Comparison of ENCODE assay signal across 8 cellular contexts in the genomic region with DNA sequence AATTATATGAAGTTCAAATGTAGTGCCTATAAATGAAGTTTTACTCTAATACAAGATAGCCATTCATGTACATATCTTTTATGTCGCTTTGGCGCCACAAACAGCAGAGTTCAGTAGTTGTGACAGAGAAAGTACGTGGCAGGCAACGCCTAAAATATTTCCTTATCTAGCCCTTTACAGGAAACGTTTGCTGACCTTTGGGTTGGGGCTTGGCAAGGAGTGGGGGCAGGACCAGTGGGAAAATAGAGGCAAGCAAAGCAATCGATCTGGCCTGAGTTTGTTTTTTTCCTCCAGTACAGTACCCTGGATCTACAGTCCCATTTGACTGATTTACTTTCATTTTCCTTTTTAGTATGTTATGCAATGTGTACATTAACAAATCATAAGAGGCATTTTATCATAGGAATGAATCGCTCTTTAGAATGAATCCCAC. TPM values are rescaled to one million over a fixed set of nuclear protein-coding genes. Genes with fewer than 3 reads are reported as not detected.
DNase-seq lines count a peak whose midpoint lies in the region; ATAC-seq and TF ChIP-seq lines count a peak whose summit lies in the region.

No MANE protein-coding gene starts in this region.

- TF ChIP-seq CTCF in HCT116 (IDR thresholded peaks at IDR 0.05 in 2 of 3, conservative IDR thresholded peaks at IDR 0.05 in 1 of 3; ENCODE audit: borderline replicate concordance in 1 of 3, insufficient read depth in 1 of 3, low read depth in 2 of 3, low read length in 2 of 3), result no peak
- no peak; the same call in 1 of the 2 replicates for TF ChIP-seq CTCF in Loucy (conservative IDR thresholded peaks at IDR 0.05; ENCODE audit: low read length)
- no peak for TF ChIP-seq CTCF in right lobe of liver (IDR thresholded peaks at IDR 0.05)

- POLR2A ChIA-PET in HCT116 (lab: Charles Lee), result no interaction called here

- H3K4me2 ChIP-seq in HCT116 (ENCODE audit: low read length) (peak overlapping the region; percentile 87), Loucy (ENCODE audit: low read depth, low read length, poor library complexity, severe bottlenecking) (peak overlapping the region; percentile 90)

- peaks cover 10 to 21% of the 10 kb centered on the region in 2 experiments for H3K4me1 ChIP-seq in HCT116 (ENCODE audit: control insufficient read depth in 1 of 2, insufficient read depth in 2 of 2, low read length in 2 of 2)
- peaks cover 19% of the 10 kb centered on the region for H3K4me1 ChIP-seq in Loucy (ENCODE audit: insufficient read depth, low read length, poor library complexity, severe bottlenecking)
- H3K4me1 ChIP-seq in right lobe of liver, result peaks cover 0 to 26% (median 14%) of the 10 kb centered on the region in 4 donors

- H3K27ac Mint-ChIP-seq in activated naive CD8-positive, alpha-beta T cell treated with anti-CD3 and anti-CD28 coated beads for 36 hours, result peak overlapping the region; percentile 59

- peak overlapping the region; percentile 5 for H2AFZ ChIP-seq in HCT116 (ENCODE audit: low read depth, low read length, poor library complexity, severe bottlenecking)
- peak overlapping the region; percentile 98 for H2AFZ ChIP-seq in Loucy (ENCODE audit: low read length)

- no peak; the same call in 1 of the 2 replicates for TF ChIP-seq RAD21 in HCT116 (IDR thresholded peaks at IDR 0.05; ENCODE audit: low read depth)

- peaks cover 16% of the 10 kb centered on the region for H3K4me1 Mint-ChIP-seq in activated naive CD8-positive, alpha-beta T cell treated with anti-CD3 and anti-CD28 coated beads for 36 hours

- no peaks in the 10 kb centered on the region for H3K36me3 Mint-ChIP-seq in activated naive CD8-positive, alpha-beta T cell treated with anti-CD3 and anti-CD28 coated beads for 36 hours

- H3K4me3 Mint-ChIP-seq in activated naive CD8-positive, alpha-beta T cell treated with anti-CD3 and anti-CD28 coated beads for 36 hours, result peak overlapping the region; percentile 72

- H3K79me2 ChIP-seq in HCT116 (ENCODE audit: insufficient read depth, low read length) (no peaks in the 10 kb centered on the region), Loucy (ENCODE audit: insufficient read depth, low read length) (no peaks in the 10 kb centered on the region)

- TF ChIP-seq POLR2A in HCT116 (IDR thresholded peaks at IDR 0.05; ENCODE audit: borderline replicate concordance, extremely low read depth, insufficient read depth, insufficient read length), result no peak
- TF ChIP-seq POLR2A in right lobe of liver (IDR thresholded peaks at IDR 0.05), result no peak

- H3K9me3 ChIP-seq in HCT116 (ENCODE audit: control insufficient read depth in 1 of 2, insufficient read depth in 1 of 2, low read depth in 1 of 2, low read length in 2 of 2), result no peaks in the 10 kb centered on the region
- H3K9me3 ChIP-seq in Loucy (ENCODE audit: insufficient read depth, low read depth, low read length), result no peaks in the 10 kb centered on the region
- no peaks in the 10 kb centered on the region for H3K9me3 ChIP-seq in right lobe of liver

- intact Hi-C loops in HCT116 (cut with micrococcal nuclease) (loop anchor here (5.0 kb wide), 1 partner anchor 169 kb away; no protein-coding TSS in a partner anchor), right lobe of liver (cut with DNase I) (no loop called here)

- H3K9me2 ChIP-seq in HCT116 (ENCODE audit: insufficient read depth), result no peaks in the 10 kb centered on the region
- no peaks in the 10 kb centered on the region for H3K9me2 ChIP-seq in Loucy (replicated peaks; ENCODE audit: low read depth, low read length)

- peak overlapping the region; percentile 50 for H3K9ac ChIP-seq in HCT116 (ENCODE audit: low read length)
- H3K9ac ChIP-seq in Loucy (ENCODE audit: low read depth, low read length, poor library complexity, severe bottlenecking), result peak overlapping the region; percentile 80

- RAD21 ChIA-PET in HCT116 (lab: Charles Lee; ENCODE audit: low non-redundant PET in 1 of 2, low total read pairs in 2 of 2, uncharacterized antibody in 2 of 2, unreplicated experiment in 2 of 2), result no interaction called here

- no peaks in the 10 kb centered on the region for H3K9me3 Mint-ChIP-seq in activated naive CD8-positive, alpha-beta T cell treated with anti-CD3 and anti-CD28 coated beads for 36 hours

- no peaks in the 10 kb centered on the region for H4K20me1 ChIP-seq in HCT116 (ENCODE audit: insufficient read depth)
- no peaks in the 10 kb centered on the region for H4K20me1 ChIP-seq in Loucy (ENCODE audit: insufficient read depth, low read length, poor library complexity, severe bottlenecking)

- H3K36me3 ChIP-seq in HCT116 (ENCODE audit: control insufficient read depth in 1 of 2, insufficient read depth in 2 of 2, low read length in 2 of 2), result no peaks in the 10 kb centered on the region
- no peaks in the 10 kb centered on the region for H3K36me3 ChIP-seq in Loucy (ENCODE audit: insufficient read depth, low read length)
- H3K36me3 ChIP-seq in right lobe of liver, result no peaks in the 10 kb centered on the region

- no peaks in the 10 kb centered on the region for H3K27me3 ChIP-seq in HCT116 (ENCODE audit: insufficient read depth, low read length)
- no peaks in the 10 kb centered on the region for H3K27me3 ChIP-seq in Loucy (ENCODE audit: insufficient read depth, low read length, poor library complexity, severe bottlenecking)
- H3K27me3 ChIP-seq in right lobe of liver, result no peaks in the 10 kb centered on the region

- peak overlapping the region; percentile 39 to 61 for H3K4me3 ChIP-seq in HCT116 (replicated peaks in 1 of 2; ENCODE audit: low read depth in 1 of 2, low read length in 2 of 2)
- H3K4me3 ChIP-seq in Loucy (ENCODE audit: low read length, poor library complexity, severe bottlenecking), result peak overlapping the region; percentile 88
- peak overlapping the region; percentile 18 to 49 (median 37) for H3K4me3 ChIP-seq in right lobe of liver

- peak; percentile 90 for ATAC-seq in GM18511 (IDR thresholded peaks at IDR 0.05; ENCODE audit: unreplicated experiment)
- ATAC-seq in HCT116, result peak; percentile 73
- peak; percentile 84 to 91 (median 90) for ATAC-seq in right lobe of liver

- peaks cover 4% of the 10 kb centered on the region for H3K27me3 Mint-ChIP-seq in activated naive CD8-positive, alpha-beta T cell treated with anti-CD3 and anti-CD28 coated beads for 36 hours

- BruUV-seq in HCT116 (replicated peaks; lab: Mats Ljungman, UMichigan), result no TSS peak

- CTCF ChIA-PET in HCT116 (lab: Charles Lee), result interaction anchor here (2.2 kb wide), 1 partner anchor 267 kb away, joined by 6 read pairs; no protein-coding TSS in a partner anchor

- H3K27ac ChIP-seq in HCT116 (ENCODE audit: low read depth, low read length), result no peak overlapping the region; the same call in 1 of the 2 replicates
- H3K27ac ChIP-seq in right lobe of liver, result peak overlapping the region; percentile 39 to 55 (median 54)

- H3F3A ChIP-seq in Loucy (ENCODE audit: low read depth), result no peaks in the 10 kb centered on the region

- under 1% methylated on average over 7 of the region's 7 CpGs for WGBS in right lobe of liver (ENCODE audit: insufficient coverage, low coverage, low lambda C conversion rate, missing lambda C conversion rate)

- DNase-seq in HCT116 (ENCODE audit: low read depth, low spot score) (peak; percentile 26), right lobe of liver (peak; percentile 75 to 82 (median 80)), COLO668 (lab: John Stamatoyannopoulos, UW; ENCODE audit: unreplicated experiment) (no peak), NCI-H2107 (lab: John Stamatoyannopoulos, UW) (no peak), pons (ENCODE audit: low spot score) (no peak)
- DNase-seq in activated naive CD8-positive, alpha-beta T cell treated with anti-CD3 and anti-CD28 coated beads for 36 hours, result peak; percentile 2

TF ChIP-seq in HCT116, 20 proteins besides CTCF, POLR2A, EP300 and RAD21 (continues in another document):
- TF ChIP-seq YY1 (IDR thresholded peaks at IDR 0.05; ENCODE audit: extremely low read depth, insufficient replicate concordance, low read depth, low read length) (no peak), ZNF274 (IDR thresholded peaks at IDR 0.05; ENCODE audit: low read depth, low read length) (no peak), CEBPB (IDR thresholded peaks at IDR 0.05; ENCODE audit: low read depth) (0 out of 2 replicates have a peak, but pooled peaks have one; percentile 28), POLR2AphosphoS5 (IDR thresholded peaks at IDR 0.05; ENCODE audit: low read depth, low read length) (no peak), SIN3A (IDR thresholded peaks at IDR 0.05; ENCODE audit: low read depth) (0 out of 2 replicates have a peak, but pooled peaks have one; percentile 11), TCF7L2 (IDR thresholded peaks at IDR 0.05; ENCODE audit: borderline replicate concordance, extremely low read depth, insufficient read depth, insufficient read length) (no peak), EGR1 (IDR thresholded peaks at IDR 0.05; ENCODE audit: low read depth) (no peak), SP1 (IDR thresholded peaks at IDR 0.05; ENCODE audit: low read depth) (peak; percentile 49; the same call in 1 of the 2 replicates), EZH2 (IDR thresholded peaks at IDR 0.05) (no peak)
- TF ChIP-seq, protein P1, sequence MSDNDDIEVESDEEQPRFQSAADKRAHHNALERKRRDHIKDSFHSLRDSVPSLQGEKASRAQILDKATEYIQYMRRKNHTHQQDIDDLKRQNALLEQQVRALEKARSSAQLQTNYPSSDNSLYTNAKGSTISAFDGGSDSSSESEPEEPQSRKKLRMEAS (IDR thresholded peaks at IDR 0.05), result no peak
- TF ChIP-seq, protein P2, sequence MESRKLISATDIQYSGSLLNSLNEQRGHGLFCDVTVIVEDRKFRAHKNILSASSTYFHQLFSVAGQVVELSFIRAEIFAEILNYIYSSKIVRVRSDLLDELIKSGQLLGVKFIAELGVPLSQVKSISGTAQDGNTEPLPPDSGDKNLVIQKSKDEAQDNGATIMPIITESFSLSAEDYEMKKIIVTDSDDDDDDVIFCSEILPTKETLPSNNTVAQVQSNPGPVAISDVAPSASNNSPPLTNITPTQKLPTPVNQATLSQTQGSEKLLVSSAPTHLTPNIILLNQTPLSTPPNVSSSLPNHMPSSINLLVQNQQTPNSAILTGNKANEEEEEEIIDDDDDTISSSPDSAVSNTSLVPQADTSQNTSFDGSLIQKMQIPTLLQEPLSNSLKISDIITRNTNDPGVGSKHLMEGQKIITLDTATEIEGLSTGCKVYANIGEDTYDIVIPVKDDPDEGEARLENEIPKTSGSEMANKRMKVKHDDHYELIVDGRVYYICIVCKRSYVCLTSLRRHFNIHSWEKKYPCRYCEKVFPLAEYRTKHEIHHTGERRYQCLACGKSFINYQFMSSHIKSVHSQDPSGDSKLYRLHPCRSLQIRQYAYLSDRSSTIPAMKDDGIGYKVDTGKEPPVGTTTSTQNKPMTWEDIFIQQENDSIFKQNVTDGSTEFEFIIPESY (IDR thresholded peaks at IDR 0.05; ENCODE audit: extremely low read depth, insufficient replicate concordance, low read length), result no peak
- TF ChIP-seq, protein P3, sequence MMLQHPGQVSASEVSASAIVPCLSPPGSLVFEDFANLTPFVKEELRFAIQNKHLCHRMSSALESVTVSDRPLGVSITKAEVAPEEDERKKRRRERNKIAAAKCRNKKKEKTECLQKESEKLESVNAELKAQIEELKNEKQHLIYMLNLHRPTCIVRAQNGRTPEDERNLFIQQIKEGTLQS (IDR thresholded peaks at IDR 0.05), result no peak

RNA-seq across cellular contexts. Expression of a gene that starts 13.1 kb away (rescaled TPM):
- total RNA-seq in HCT116 (2021; ENCODE audit: unreplicated experiment) (6.6 TPM), right lobe of liver (10 to 100 TPM in 3 of 6 experiments, 1 to 10 TPM in 3; 3.1 to 17.3 (median 9.3) TPM)
- 1.5 and 2.1 TPM in 2 replicates for polyA plus RNA-seq in HCT116 (2012)
- not detected for total RNA-seq in activated naive CD8-positive, alpha-beta T cell treated with anti-CD3 and anti-CD28 coated beads for 36 hours

Comparison
In these comparisons a context has a peak if more than half of its experiments do, and no peak if none do; other contexts are left out.
1. DNase-seq: peak in HCT116 (single experiment), activated naive CD8-positive, alpha-beta T cell treated with anti-CD3 and anti-CD28 coated beads for 36 hours (single experiment) and right lobe of liver (3 of 3); none in COLO668 (single experiment), NCI-H2107 (single experiment) and pons (single experiment).
2. H3K4me3 ChIP-seq: peak in every context shown above with its lines; median percentile 88 in Loucy; 50 in HCT116; 37 in right lobe of liver.
3. Peak in every context shown above with its lines, with median percentiles within 50 percentile points of each other: ATAC-seq.